ENCODE assay signal across 9 cellular contexts in genomic region chr7:77269360-77270075, GRCh38.
A peak's percentile ranks its signal among the peaks of the same experiment; 100 is the strongest.
DNase-seq lines count a peak whose midpoint lies in the region; ATAC-seq and TF ChIP-seq lines count a peak whose summit lies in the region.
"Had no signal": no experiment of that assay in that cellular context is flagged by ENCODE, and none has a peak within 500 bp of the region (broad histone marks: within the 10 kb centered on the region; RNA-seq: fewer than 3 reads in every experiment).

No MANE protein-coding gene starts in this region.

- no peaks in the 10 kb centered on the region for H3K36me3 ChIP-seq in ascending aorta
- no peaks in the 10 kb centered on the region for H3K36me3 ChIP-seq in SJCRH30
- H3K36me3 ChIP-seq: SJSA1 had no signal

- TF ChIP-seq CTCF in ascending aorta (IDR thresholded peaks at IDR 0.05) = no peak

- intact Hi-C loops in ascending aorta (cut with DNase I) = no loop called here
- intact Hi-C loops in activated T-helper 1 cell treated with anti-CD3 and anti-CD28 coated beads, Interleukin-12 subunit alpha, Interleukin-12 subunit beta, Interleukin-2, Interleukin-4 antibody, amounts not matched to agents 30 ng/mL and 10 ng/mL and 1 ng/mL, durations not matched to agents 14 hours and 24 hours and 36 hours (cut with micrococcal nuclease) = no loop called here

- H3K36me3 Mint-ChIP-seq in stimulated activated memory B cell treated with anti-CD40 and anti-IgM and Interleukin-4, amounts not matched to agents 10 μg/mL and 1 μg/mL and 100 μg/mL, for 72 hours = peaks cover 5% of the 10 kb centered on the region
- peaks cover 8% of the 10 kb centered on the region for H3K36me3 Mint-ChIP-seq in activated T-helper 1 cell treated with anti-CD3 and anti-CD28 coated beads, Interleukin-12 subunit alpha, Interleukin-12 subunit beta, Interleukin-2, Interleukin-4 antibody, amounts not matched to agents 30 ng/mL and 10 ng/mL and 1 ng/mL, durations not matched to agents 14 hours and 24 hours and 36 hours (ENCODE audit: low read depth)

- peak; percentile 64 for ATAC-seq in GM19351 (IDR thresholded peaks at IDR 0.05; ENCODE audit: unreplicated experiment)
- peak; percentile 67 for ATAC-seq in HG03064 (IDR thresholded peaks at IDR 0.05; ENCODE audit: low read depth, unreplicated experiment)
- peak; percentile 87 for ATAC-seq in stimulated activated memory B cell treated with anti-CD40 and anti-IgM and Interleukin-4, amounts not matched to agents 10 μg/mL and 1 μg/mL and 100 μg/mL, for 72 hours
- ATAC-seq in GM18519 (IDR thresholded peaks at IDR 0.05; ENCODE audit: low FRiP score, unreplicated experiment) = no peak

- H3K9me3 Mint-ChIP-seq in stimulated activated memory B cell treated with anti-CD40 and anti-IgM and Interleukin-4, amounts not matched to agents 10 μg/mL and 1 μg/mL and 100 μg/mL, for 72 hours = no peaks in the 10 kb centered on the region
- no peaks in the 10 kb centered on the region for H3K9me3 Mint-ChIP-seq in activated T-helper 1 cell treated with anti-CD3 and anti-CD28 coated beads, Interleukin-12 subunit alpha, Interleukin-12 subunit beta, Interleukin-2, Interleukin-4 antibody, amounts not matched to agents 30 ng/mL and 10 ng/mL and 1 ng/mL, durations not matched to agents 14 hours and 24 hours and 36 hours

- H3K4me3 ChIP-seq in ascending aorta = no peak overlapping the region
- H3K4me3 ChIP-seq in SJCRH30 = no peak overlapping the region
- H3K4me3 ChIP-seq: SJSA1 had no signal

- H3K27me3 ChIP-seq in ascending aorta (no peaks in the 10 kb centered on the region), SJCRH30 (no peaks in the 10 kb centered on the region)
- H3K27me3 ChIP-seq: SJSA1 had no signal

- peaks cover 46% of the 10 kb centered on the region for H3K4me1 Mint-ChIP-seq in stimulated activated memory B cell treated with anti-CD40 and anti-IgM and Interleukin-4, amounts not matched to agents 10 μg/mL and 1 μg/mL and 100 μg/mL, for 72 hours
- peaks cover 21% of the 10 kb centered on the region for H3K4me1 Mint-ChIP-seq in activated T-helper 1 cell treated with anti-CD3 and anti-CD28 coated beads, Interleukin-12 subunit alpha, Interleukin-12 subunit beta, Interleukin-2, Interleukin-4 antibody, amounts not matched to agents 30 ng/mL and 10 ng/mL and 1 ng/mL, durations not matched to agents 14 hours and 24 hours and 36 hours (ENCODE audit: low read depth)

- H3K4me3 Mint-ChIP-seq in stimulated activated memory B cell treated with anti-CD40 and anti-IgM and Interleukin-4, amounts not matched to agents 10 μg/mL and 1 μg/mL and 100 μg/mL, for 72 hours = no peak overlapping the region
- no peak overlapping the region for H3K4me3 Mint-ChIP-seq in activated T-helper 1 cell treated with anti-CD3 and anti-CD28 coated beads, Interleukin-12 subunit alpha, Interleukin-12 subunit beta, Interleukin-2, Interleukin-4 antibody, amounts not matched to agents 30 ng/mL and 10 ng/mL and 1 ng/mL, durations not matched to agents 14 hours and 24 hours and 36 hours

- no peaks in the 10 kb centered on the region for H3K27me3 Mint-ChIP-seq in stimulated activated memory B cell treated with anti-CD40 and anti-IgM and Interleukin-4, amounts not matched to agents 10 μg/mL and 1 μg/mL and 100 μg/mL, for 72 hours
- no peaks in the 10 kb centered on the region for H3K27me3 Mint-ChIP-seq in activated T-helper 1 cell treated with anti-CD3 and anti-CD28 coated beads, Interleukin-12 subunit alpha, Interleukin-12 subunit beta, Interleukin-2, Interleukin-4 antibody, amounts not matched to agents 30 ng/mL and 10 ng/mL and 1 ng/mL, durations not matched to agents 14 hours and 24 hours and 36 hours (ENCODE audit: insufficient read depth)

- peak overlapping the region; percentile 85 for H3K27ac Mint-ChIP-seq in stimulated activated memory B cell treated with anti-CD40 and anti-IgM and Interleukin-4, amounts not matched to agents 10 μg/mL and 1 μg/mL and 100 μg/mL, for 72 hours
- H3K27ac Mint-ChIP-seq in activated T-helper 1 cell treated with anti-CD3 and anti-CD28 coated beads, Interleukin-12 subunit alpha, Interleukin-12 subunit beta, Interleukin-2, Interleukin-4 antibody, amounts not matched to agents 30 ng/mL and 10 ng/mL and 1 ng/mL, durations not matched to agents 14 hours and 24 hours and 36 hours = no peak overlapping the region

- H3K27ac ChIP-seq in ascending aorta = peak overlapping the region; percentile 63 to 64
- H3K27ac ChIP-seq in SJCRH30 = no peak overlapping the region
- H3K27ac ChIP-seq: SJSA1 had no signal

- no peak for DNase-seq in ascending aorta (ENCODE audit: low spot score in 2 of 2)
- DNase-seq in activated T-helper 1 cell treated with anti-CD3 and anti-CD28 coated beads, Interleukin-12 subunit alpha, Interleukin-12 subunit beta, Interleukin-2, Interleukin-4 antibody, amounts not matched to agents 30 ng/mL and 10 ng/mL and 1 ng/mL, durations not matched to agents 14 hours and 24 hours and 36 hours (ENCODE audit: low spot score) = no peak
- no peak for DNase-seq in SJCRH30
- no peak for DNase-seq in NCI-H1694 (lab: John Stamatoyannopoulos, UW)

- H3K9me3 ChIP-seq in ascending aorta = no peaks in the 10 kb centered on the region
- H3K9me3 ChIP-seq in SJCRH30 (replicated peaks) = peaks cover 4% of the 10 kb centered on the region; the same call in 1 of the 2 replicates
- H3K9me3 ChIP-seq: SJSA1 had no signal

- H3K4me1 ChIP-seq in ascending aorta (peaks cover 0 to 11% of the 10 kb centered on the region in 2 donors), SJCRH30 (peaks cover 14% of the 10 kb centered on the region)
